23 cellular contexts compared by ENCODE assay signal in the genomic region with DNA sequence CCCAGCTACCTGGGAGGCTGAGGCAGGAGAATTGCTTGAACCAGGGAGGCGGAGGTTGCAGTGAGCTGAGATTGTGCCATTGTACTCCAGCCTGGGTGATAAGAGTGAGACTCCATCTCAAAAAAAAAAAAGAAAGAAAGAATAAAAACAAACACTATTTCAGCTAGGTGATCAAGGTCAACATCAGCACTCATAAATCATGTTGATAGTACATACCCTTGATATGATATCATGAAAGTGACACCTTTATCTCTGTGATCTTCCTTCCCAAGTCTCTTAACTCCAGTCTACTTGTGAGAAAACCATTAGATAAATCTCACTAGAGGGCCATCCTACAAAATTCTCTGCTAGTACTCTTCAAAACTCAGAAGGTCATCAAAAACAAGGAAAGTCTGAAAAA.
"Had no signal": no experiment of that assay in that cellular context is flagged by ENCODE, and none has a peak within 500 bp of the region (broad histone marks: within the 10 kb centered on the region; RNA-seq: fewer than 3 reads in every experiment).

No MANE protein-coding gene starts in this region.

- H3K27me3 Mint-ChIP-seq: stimulated activated naive B cell treated with anti-CD40 and anti-IgM and Interleukin-4, amounts not matched to agents 10 μg/mL and 1 μg/mL and 100 μg/mL, for 72 hours had no signal

- H3K36me3 Mint-ChIP-seq: mesothelial cell of epicardium, naive B cell, natural killer cell, type B pancreatic cell had no signal

- H3K27ac Mint-ChIP-seq: mesothelial cell of epicardium; naive B cell; natural killer cell; stimulated activated naive B cell treated with anti-CD40 and anti-IgM and Interleukin-4, amounts not matched to agents 10 μg/mL and 1 μg/mL and 100 μg/mL, for 72 hours; type B pancreatic cell had no signal

- ATAC-seq: natural killer cell; right cardiac atrium; sciatic nerve; stimulated activated naive B cell treated with anti-CD40 and anti-IgM and Interleukin-4, amounts not matched to agents 10 μg/mL and 1 μg/mL and 100 μg/mL, for 72 hours; stimulated activated naive CD8-positive, alpha-beta T cell treated with anti-CD3 and anti-CD28 coated beads, Interleukin-15, Interleukin-2, amounts not matched to agents 100 U/mL and 50 U/mL, for 24 hours had no signal

- H3K27ac ChIP-seq: hepatocyte, left ventricle myocardium inferior, ovary, prostate gland, tibial nerve, vagina had no signal

- DNase-seq: islet precursor cell; left ventricle myocardium inferior; mesendoderm; naive B cell; natural killer cell; ovary; posterior cingulate gyrus; retina; right cardiac atrium; stimulated activated CD4-positive, alpha-beta T cell treated with anti-CD3 and anti-CD28 coated beads, Interleukin-12 subunit alpha, Interleukin-12 subunit beta, amount 100 ng/mL, for 4 hours; stimulated activated CD4-positive, alpha-beta T cell treated with anti-CD3 and anti-CD28 coated beads, Interleukin-15, amount 100 ng/mL, for 24 hours; stimulated activated CD4-positive, alpha-beta T cell treated with anti-CD3 and anti-CD28 coated beads, Interleukin-2, amount 100 ng/mL, for 24 hours; stimulated activated CD4-positive, alpha-beta T cell treated with anti-CD3 and anti-CD28 coated beads, Interleukin-4, amount 100 ng/mL, for 1 hour; stimulated activated naive B cell treated with anti-CD40 and anti-IgM and Interleukin-4, amounts not matched to agents 10 μg/mL and 1 μg/mL and 100 μg/mL, for 72 hours; stimulated activated naive CD8-positive, alpha-beta T cell treated with anti-CD3 and anti-CD28 coated beads, Interleukin-15, Interleukin-2, amounts not matched to agents 100 U/mL and 50 U/mL, for 24 hours; substantia nigra had no signal

- H3K9me3 Mint-ChIP-seq: naive B cell; natural killer cell; stimulated activated naive B cell treated with anti-CD40 and anti-IgM and Interleukin-4, amounts not matched to agents 10 μg/mL and 1 μg/mL and 100 μg/mL, for 72 hours; type B pancreatic cell had no signal

- H3K4me3 Mint-ChIP-seq: mesothelial cell of epicardium; naive B cell; natural killer cell; stimulated activated naive B cell treated with anti-CD40 and anti-IgM and Interleukin-4, amounts not matched to agents 10 μg/mL and 1 μg/mL and 100 μg/mL, for 72 hours; type B pancreatic cell had no signal
